Comparison of ENCODE assay signal across 17 cellular contexts in genomic region chr11:90757851-90758494, GRCh38.
"Had no signal": no experiment of that assay in that cellular context is flagged by ENCODE, and none has a peak within 500 bp of the region (broad histone marks: within the 10 kb centered on the region; RNA-seq: fewer than 3 reads in every experiment).

No MANE protein-coding gene starts in this region.

- H3K27ac ChIP-seq: foreskin keratinocyte, lower lobe of right lung, thyroid gland had no signal

- H3K36me3 ChIP-seq: lower lobe of right lung, thyroid gland had no signal

- ATAC-seq: activated naive CD8-positive, alpha-beta T cell treated with anti-CD3 and anti-CD28 coated beads, Interleukin-2, amount 50 U/mL, for 24 hours; activated T-helper 17 cell treated with anti-CD3 and anti-CD28 coated beads, Interleukin-2, amount 50 U/mL, for 72 hours; foreskin keratinocyte; lower lobe of right lung; stimulated activated naive B cell treated with anti-CD40 and anti-IgM and Interleukin-4, amounts not matched to agents 10 μg/mL and 1 μg/mL and 100 μg/mL, for 72 hours had no signal

- H3K9me3 ChIP-seq: lower lobe of right lung, thyroid gland had no signal

- DNase-seq: activated CD4-positive, alpha-beta T cell treated with anti-CD3 and anti-CD28 coated beads, Interleukin-2, amount 50 U/mL, for 4 hours; activated CD4-positive, CD25-positive, alpha-beta regulatory T cell treated with anti-CD3 and anti-CD28 coated beads, Interleukin-2, amount 50 U/mL, for 72 hours; activated naive CD4-positive, alpha-beta T cell treated with Interleukin-2 at 50 U/mL for 16 hours; activated naive CD8-positive, alpha-beta T cell treated with anti-CD3 and anti-CD28 coated beads, Interleukin-2, amount 50 U/mL, for 24 hours; activated T-cell treated with anti-CD3 and anti-CD28 coated beads for 4 hours; aorta; cerebellar nuclear complex; effector CD8-positive, alpha-beta T cell; foreskin keratinocyte; lower lobe of right lung; nephron progenitor cell; occipital lobe; stimulated activated CD4-positive, alpha-beta T cell treated with anti-CD3 and anti-CD28 coated beads, Interleukin-15, amount 100 ng/mL, for 24 hours; stimulated activated CD4-positive, alpha-beta T cell treated with anti-CD3 and anti-CD28 coated beads, Interleukin-4, amount 100 ng/mL, for 1 hour; stimulated activated naive B cell treated with anti-CD40 and anti-IgM and Interleukin-4, amounts not matched to agents 10 μg/mL and 1 μg/mL and 100 μg/mL, for 72 hours; thyroid gland had no signal

- H3K27me3 ChIP-seq: foreskin keratinocyte, thyroid gland had no signal

- H3K4me3 ChIP-seq: lower lobe of right lung, thyroid gland had no signal

- H3K4me1 ChIP-seq: foreskin keratinocyte, lower lobe of right lung, thyroid gland had no signal
